8 cellular contexts compared by ENCODE assay signal in genomic region chr4:49288801-49289200, GRCh38.
DNase-seq lines count a peak whose midpoint lies in the region; ATAC-seq and TF ChIP-seq lines count a peak whose summit lies in the region.
"Not testable (repeated sequence)": the region's sequence is repeated elsewhere in the genome, so short reads cannot be mapped to it uniquely, and the experiment has no call there.

No MANE protein-coding gene starts in this region.

- H3K27me3 Mint-ChIP-seq in natural killer cell treated with Interleukin-12 subunit alpha and Interleukin-12 subunit beta and Interleukin-15 and Interleukin-18, amount 100 ng/mL, for 72 hours = not testable (repeated sequence)

- not testable (repeated sequence) for H3K9me3 ChIP-seq in A673 (ENCODE audit: low read depth, low read length, poor library complexity, severe bottlenecking); upper lobe of right lung

- H3K4me3 Mint-ChIP-seq in natural killer cell treated with Interleukin-12 subunit alpha and Interleukin-12 subunit beta and Interleukin-15 and Interleukin-18, amount 100 ng/mL, for 72 hours = not testable (repeated sequence)

- intact Hi-C loops in A673 (cut with micrococcal nuclease; ENCODE audit: unreplicated experiment); upper lobe of right lung (cut with DNase I): not testable (repeated sequence)

- not testable (repeated sequence) for TF ChIP-seq CTCF in A673 (conservative IDR thresholded peaks at IDR 0.05; ENCODE audit: low read depth, low read length); upper lobe of right lung (IDR thresholded peaks at IDR 0.05)

- BruUV-seq in A673 (replicated peaks; lab: Mats Ljungman, UMichigan) = not testable (repeated sequence)

- not testable (repeated sequence) for H3K36me3 ChIP-seq in A673 (ENCODE audit: insufficient read depth, low read length, poor library complexity, severe bottlenecking); H7 (replicated peaks; ENCODE audit: control insufficient read depth, insufficient read depth, low read length); upper lobe of right lung

- POLR2A ChIA-PET in A673 (lab: Charles Lee; ENCODE audit: low non-redundant PET) = not testable (repeated sequence)

- not testable (repeated sequence) for H3K27me3 ChIP-seq in A673 (replicated peaks; ENCODE audit: insufficient read depth, low read depth, low read length, poor library complexity); H7 (ENCODE audit: control insufficient read depth, insufficient read depth, low read length); upper lobe of right lung

- not testable (repeated sequence) for H3K27ac Mint-ChIP-seq in natural killer cell treated with Interleukin-12 subunit alpha and Interleukin-12 subunit beta and Interleukin-15 and Interleukin-18, amount 100 ng/mL, for 72 hours

- peaks cover 20% of the 10 kb centered on the region for H3K9me3 Mint-ChIP-seq in natural killer cell treated with Interleukin-12 subunit alpha and Interleukin-12 subunit beta and Interleukin-15 and Interleukin-18, amount 100 ng/mL, for 72 hours

- H3K27ac ChIP-seq in A673 (ENCODE audit: low read depth, low read length, poor library complexity, severe bottlenecking); upper lobe of right lung: not testable (repeated sequence)

- H3K4me3 ChIP-seq in A673 (ENCODE audit: low read depth, low read length, poor library complexity, severe bottlenecking); H7 (ENCODE audit: insufficient read depth, low read depth, low read length); upper lobe of right lung: not testable (repeated sequence)

- ATAC-seq in natural killer cell treated with Interleukin-12 subunit alpha and Interleukin-12 subunit beta and Interleukin-15 and Interleukin-18, amount 100 ng/mL, for 72 hours; upper lobe of right lung: not testable (repeated sequence)

- CTCF ChIA-PET in A673 (lab: Charles Lee) = not testable (repeated sequence)

- H3K4me1 Mint-ChIP-seq in natural killer cell treated with Interleukin-12 subunit alpha and Interleukin-12 subunit beta and Interleukin-15 and Interleukin-18, amount 100 ng/mL, for 72 hours (ENCODE audit: low read depth in 2 of 2) = not testable (repeated sequence)

- peak; percentile 7 for DNase-seq in A673 (ENCODE audit: low spot score)
- peak; percentile 1 for DNase-seq in ELR (ENCODE audit: low read depth)
- peak; percentile 38 for DNase-seq in H7
- DNase-seq in SW480 (ENCODE audit: low spot score) = peak; percentile 7
- peak; percentile 5 for DNase-seq in effector CD4-positive, alpha-beta T cell
- peak; percentile 43 for DNase-seq in iPS-NIHi7 (ENCODE audit: extremely low spot score)
- peak; percentile 62 for DNase-seq in natural killer cell treated with Interleukin-12 subunit alpha and Interleukin-12 subunit beta and Interleukin-15 and Interleukin-18, amount 100 ng/mL, for 72 hours (ENCODE audit: low spot score)
- DNase-seq in upper lobe of right lung = peak; percentile 64

- not testable (repeated sequence) for H3K4me1 ChIP-seq in A673 (ENCODE audit: insufficient read depth, low read length, poor library complexity, severe bottlenecking); upper lobe of right lung

- peaks cover 10% of the 10 kb centered on the region for H3K36me3 Mint-ChIP-seq in natural killer cell treated with Interleukin-12 subunit alpha and Interleukin-12 subunit beta and Interleukin-15 and Interleukin-18, amount 100 ng/mL, for 72 hours

Comparison
In these comparisons a context has a peak if more than half of its experiments do, and no peak if none do; other contexts are left out.
1. DNase-seq: peak in every context shown above with its lines; median percentile 64 in upper lobe of right lung; 62 in natural killer cell treated with Interleukin-12 subunit alpha and Interleukin-12 subunit beta and Interleukin-15 and Interleukin-18, amount 100 ng/mL, for 72 hours; 43 in iPS-NIHi7; 38 in H7; 7 in A673; 7 in SW480; 5 in effector CD4-positive, alpha-beta T cell; 1 in ELR.